In genomic region chr18:12659904-12660605, GRCh38 we compare ENCODE assay signal across 8 cellular contexts. TPM values are rescaled to one million over a fixed set of nuclear protein-coding genes. Genes with fewer than 3 reads are reported as not detected.
A peak's percentile ranks its signal among the peaks of the same experiment; 100 is the strongest.
DNase-seq lines count a peak whose midpoint lies in the region; ATAC-seq and TF ChIP-seq lines count a peak whose summit lies in the region.

No MANE protein-coding gene starts in this region.

- peak overlapping the region; percentile 39 to 95 (median 52) for H3K4me3 Mint-ChIP-seq in brain

- no peak for TF ChIP-seq POLR2A in suprapubic skin (IDR thresholded peaks at IDR 0.05)

- ATAC-seq in left lobe of liver (peak; percentile 50), GM21447 (IDR thresholded peaks at IDR 0.05; ENCODE audit: unreplicated experiment) (no peak)

- DNase-seq in NCI-H2029 treated with DMSO at 0.1 percent for 48 hours (lab: John Stamatoyannopoulos, UW) (peak; percentile 51), NCI-H2029 (lab: John Stamatoyannopoulos, UW) (no peak), SHP77 (lab: John Stamatoyannopoulos, UW) (peak; percentile 5 to 12), left lobe of liver (ENCODE audit: low spot score) (no peak), suprapubic skin (ENCODE audit: low spot score in 2 of 2) (no peak)

- H3K36me3 ChIP-seq in suprapubic skin: no peaks in the 10 kb centered on the region

- peak; percentile 83 for TF ChIP-seq RAD21 in Ishikawa (IDR thresholded peaks at IDR 0.05; ENCODE audit: low read depth)

- H3K9me3 ChIP-seq in suprapubic skin: no peaks in the 10 kb centered on the region

- H3K4me1 ChIP-seq in suprapubic skin: peaks cover 21% of the 10 kb centered on the region

- H3K36me3 Mint-ChIP-seq in brain: no peaks in the 10 kb centered on the region

- 88% methylated on average over 9 of the region's 9 CpGs for WGBS in suprapubic skin

- TF ChIP-seq CTCF in brain (conservative IDR thresholded peaks at IDR 0.05): peak; percentile 93 to 95
- TF ChIP-seq CTCF in suprapubic skin (IDR thresholded peaks at IDR 0.05): peak; percentile 82 to 89

- H3K27ac Mint-ChIP-seq in brain: peak overlapping the region; percentile 12 to 66 (median 40)

- H3K27me3 ChIP-seq in suprapubic skin: no peaks in the 10 kb centered on the region

- no peak for TF ChIP-seq EP300 in Ishikawa (IDR thresholded peaks at IDR 0.05; ENCODE audit: borderline replicate concordance)
- TF ChIP-seq EP300 in suprapubic skin (IDR thresholded peaks at IDR 0.05): no peak

- H3K27me3 Mint-ChIP-seq in brain: peaks cover 4% of the 10 kb centered on the region

- peaks cover 0 to 7% (median 0%) of the 10 kb centered on the region in 5 experiments for H3K9me3 Mint-ChIP-seq in brain

- no peak overlapping the region for H3K4me3 ChIP-seq in suprapubic skin

- peaks cover 35% of the 10 kb centered on the region for H3K4me1 Mint-ChIP-seq in brain

- no peak overlapping the region for H3K27ac ChIP-seq in suprapubic skin

TF ChIP-seq in Ishikawa, 13 proteins besides CTCF, POLR2A, EP300 and RAD21:
- TF ChIP-seq CREB1 (IDR thresholded peaks at IDR 0.05; ENCODE audit: low read depth) (no peak), YY1 (IDR thresholded peaks at IDR 0.05; ENCODE audit: low read depth) (no peak), TEAD4 (IDR thresholded peaks at IDR 0.05) (no peak), CEBPB (IDR thresholded peaks at IDR 0.05) (no peak), EGR1 (IDR thresholded peaks at IDR 0.05) (no peak), REST (IDR thresholded peaks at IDR 0.05; ENCODE audit: low read depth) (no peak), TAF1 (IDR thresholded peaks at IDR 0.05; ENCODE audit: low read depth) (no peak), TCF12 (IDR thresholded peaks at IDR 0.05; ENCODE audit: low read depth) (no peak), USF1 (IDR thresholded peaks at IDR 0.05) (no peak)

RNA-seq across cellular contexts. Expression of gene SPIRE1, which starts 2.1 kb away (rescaled TPM):
- polyA plus RNA-seq in brain (ENCODE audit: insufficient read depth, low read depth, low replicate concordance): 14.4 TPM
- total RNA-seq in left lobe of liver (21.6 TPM), suprapubic skin (10 to 100 TPM; 21.7 to 42.8 (median 25.2) TPM)

RNA-seq across cellular contexts. Expression of gene CEP76, which starts 42.5 kb away (rescaled TPM):
- 7.2 TPM for polyA plus RNA-seq in brain (ENCODE audit: insufficient read depth, low read depth, low replicate concordance)
- total RNA-seq in left lobe of liver (6.5 TPM), suprapubic skin (10 to 100 TPM in 2 of 4 donors, 1 to 10 TPM in 2; 6.5 to 14.8 (median 11.3) TPM)

RNA-seq across cellular contexts. Expression of gene PSMG2, which starts 42.8 kb away (rescaled TPM):
- 121 TPM for polyA plus RNA-seq in brain (ENCODE audit: insufficient read depth, low read depth, low replicate concordance)
- total RNA-seq in left lobe of liver (27.0 TPM), suprapubic skin (10 to 100 TPM; 53.1 to 72.1 (median 68.4) TPM)

Comparison
In these comparisons a context has a peak if more than half of its experiments do, and no peak if none do; other contexts are left out.
1. DNase-seq: peak in NCI-H2029 treated with DMSO at 0.1 percent for 48 hours (single experiment) and SHP77 (2 of 2); none in NCI-H2029 (single experiment), left lobe of liver (single experiment) and suprapubic skin (0 of 2).